Comparison of ENCODE assay signal across 1 cellular context in genomic region chr19:1210227-1210538, GRCh38.
TF ChIP-seq lines count a peak whose summit lies in the region.

No MANE protein-coding gene starts in this region.

TF ChIP-seq in GM12891, 5 proteins besides CTCF, POLR2A, EP300 and RAD21:
- TF ChIP-seq SPI1 (IDR thresholded peaks at IDR 0.05; ENCODE audit: low read depth, low read length) (no peak), PAX5 (IDR thresholded peaks at IDR 0.05; ENCODE audit: insufficient read depth, low read length, severe bottlenecking) (no peak), POLR2AphosphoS5 (IDR thresholded peaks at IDR 0.05; ENCODE audit: low read depth, low read length) (no peak), TAF1 (IDR thresholded peaks at IDR 0.05; ENCODE audit: low read depth, low read length) (no peak), POU2F2 (IDR thresholded peaks at IDR 0.05; ENCODE audit: low read depth, low read length) (no peak)
TF ChIP-seq in GM12891: peak in this region for 0.
